20 cellular contexts compared by ENCODE assay signal in the genomic region with DNA sequence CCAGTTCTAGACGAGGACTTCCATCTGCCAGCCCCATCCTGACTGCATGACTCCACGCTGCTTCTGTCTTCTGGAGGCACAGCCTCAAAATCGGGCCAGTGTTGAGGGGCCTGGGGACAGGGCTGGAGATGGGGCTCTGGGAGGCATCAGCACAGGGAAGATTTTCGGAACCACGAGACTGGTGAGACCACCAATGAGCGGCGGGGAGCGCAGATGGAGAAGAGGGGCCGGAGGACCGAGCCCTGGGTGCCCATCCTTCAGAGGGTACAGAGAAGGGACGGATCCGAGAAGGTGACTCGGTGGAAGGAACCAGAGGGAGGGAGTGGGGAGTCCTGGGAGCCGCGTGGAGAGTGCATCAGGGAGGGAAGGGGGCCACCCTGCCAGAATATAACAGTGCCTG.
"Had no signal": no experiment of that assay in that cellular context is flagged by ENCODE, and none has a peak within 500 bp of the region (broad histone marks: within the 10 kb centered on the region; RNA-seq: fewer than 3 reads in every experiment).

No MANE protein-coding gene starts in this region.

- DNase-seq: dermis blood vessel endothelial cell; effector memory CD4-positive, alpha-beta T cell; foreskin keratinocyte; glutamatergic neuron; heart right ventricle; hippocampal formation; immature natural killer cell; left ventricle myocardium superior; lower lobe of right lung; natural killer cell; sigmoid colon; stimulated activated CD4-positive, alpha-beta T cell treated with anti-CD3 and anti-CD28 coated beads, Interleukin-4, amount 100 ng/mL, for 4 hours; stimulated activated naive B cell treated with anti-CD40 and anti-IgM and Interleukin-4, amounts not matched to agents 10 μg/mL and 1 μg/mL and 100 μg/mL, for 72 hours; stomach; testis; tibial artery had no signal

- H3K4me3 Mint-ChIP-seq: central memory CD8-positive, alpha-beta T cell; immature natural killer cell; natural killer cell; neural crest cell; stimulated activated naive B cell treated with anti-CD40 and anti-IgM and Interleukin-4, amounts not matched to agents 10 μg/mL and 1 μg/mL and 100 μg/mL, for 72 hours; type B pancreatic cell had no signal

- H3K9me3 Mint-ChIP-seq: immature natural killer cell; natural killer cell; stimulated activated naive B cell treated with anti-CD40 and anti-IgM and Interleukin-4, amounts not matched to agents 10 μg/mL and 1 μg/mL and 100 μg/mL, for 72 hours had no signal

- ATAC-seq: foreskin keratinocyte; gastroesophageal sphincter; left ventricle myocardium superior; natural killer cell; stimulated activated naive B cell treated with anti-CD40 and anti-IgM and Interleukin-4, amounts not matched to agents 10 μg/mL and 1 μg/mL and 100 μg/mL, for 72 hours had no signal

- H3K27ac Mint-ChIP-seq: immature natural killer cell; natural killer cell; stimulated activated naive B cell treated with anti-CD40 and anti-IgM and Interleukin-4, amounts not matched to agents 10 μg/mL and 1 μg/mL and 100 μg/mL, for 72 hours; type B pancreatic cell had no signal

- H3K4me1 Mint-ChIP-seq: central memory CD8-positive, alpha-beta T cell; immature natural killer cell; natural killer cell; stimulated activated naive B cell treated with anti-CD40 and anti-IgM and Interleukin-4, amounts not matched to agents 10 μg/mL and 1 μg/mL and 100 μg/mL, for 72 hours had no signal

- H3K36me3 Mint-ChIP-seq: natural killer cell had no signal
